Comparison of ENCODE assay signal across 1 cellular context in the genomic region with DNA sequence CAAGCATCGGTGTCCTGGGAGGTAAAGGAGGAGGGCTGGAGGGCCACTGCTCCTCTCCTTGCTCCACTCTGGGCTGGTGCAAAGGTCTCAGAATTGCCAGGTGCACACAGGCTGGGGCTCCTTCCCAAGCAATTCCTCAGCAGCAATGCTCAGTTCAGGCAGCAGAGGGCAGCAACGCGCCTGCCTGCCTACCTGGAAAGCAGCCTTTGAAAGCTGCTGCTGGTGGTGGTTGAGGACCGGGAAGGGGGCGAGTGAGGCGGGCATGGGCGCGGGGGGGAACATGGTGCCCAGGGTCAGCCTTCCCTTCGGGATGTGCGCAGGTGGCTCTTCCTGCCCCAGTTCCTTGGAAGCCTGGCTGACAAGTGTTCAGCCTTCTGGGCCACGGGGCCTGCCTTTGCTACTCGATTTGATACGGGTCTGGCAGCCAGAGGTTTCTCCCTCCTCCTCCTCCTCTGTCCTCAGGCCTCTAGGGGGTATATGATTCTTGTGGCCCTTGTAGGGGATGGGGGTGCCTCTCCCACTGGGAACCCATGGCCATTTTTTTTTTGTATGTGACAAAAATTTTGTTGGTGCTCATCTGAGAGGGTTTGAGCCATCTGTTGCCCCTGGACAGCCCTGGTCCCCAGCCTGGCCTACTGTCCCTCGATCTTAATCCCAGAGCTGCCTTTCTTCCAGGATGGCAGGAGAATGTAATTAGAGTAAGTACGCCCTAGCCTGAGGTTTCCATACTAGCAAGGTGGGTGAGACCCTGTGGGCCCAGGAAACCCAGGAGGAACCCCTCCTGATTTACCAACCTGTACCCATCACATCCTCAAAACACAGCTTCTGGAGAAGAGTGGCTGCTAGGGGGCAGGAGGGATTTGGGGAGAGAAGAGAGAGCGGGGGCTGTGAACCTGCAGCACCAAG.
TF ChIP-seq lines count a peak whose summit lies in the region.

No MANE protein-coding gene starts in this region.

TF ChIP-seq in IMR-90, 13 proteins besides CTCF, POLR2A, EP300 and RAD21:
- TF ChIP-seq FOS (IDR thresholded peaks at IDR 0.05; ENCODE audit: low read depth, low read length) (no peak), RCOR1 (IDR thresholded peaks at IDR 0.05; ENCODE audit: insufficient replicate concordance, low read length) (no peak), MAZ (IDR thresholded peaks at IDR 0.05; ENCODE audit: borderline replicate concordance, low read depth, low read length) (peak; percentile 47; the same call in 1 of the 2 replicates), RFX5 (IDR thresholded peaks at IDR 0.05; ENCODE audit: low read depth, low read length) (no peak), ELK1 (IDR thresholded peaks at IDR 0.05; ENCODE audit: borderline replicate concordance, low read depth, low read length) (no peak), MAFK (IDR thresholded peaks at IDR 0.05; ENCODE audit: low read depth, low read length) (no peak), CEBPB (IDR thresholded peaks at IDR 0.05; ENCODE audit: low read depth, low read length) (no peak), SMC3 (IDR thresholded peaks at IDR 0.05; ENCODE audit: low read depth, low read length) (peak; percentile 93), MXI1 (IDR thresholded peaks at IDR 0.05; ENCODE audit: borderline replicate concordance, low read depth, low read length) (no peak), NFE2L2 (IDR thresholded peaks at IDR 0.05; ENCODE audit: low read depth, low read length) (no peak), BHLHE40 (IDR thresholded peaks at IDR 0.05; ENCODE audit: low read depth, low read length) (no peak), CHD1 (IDR thresholded peaks at IDR 0.05; ENCODE audit: low read depth, low read length) (no peak)
- TF ChIP-seq, protein P1, sequence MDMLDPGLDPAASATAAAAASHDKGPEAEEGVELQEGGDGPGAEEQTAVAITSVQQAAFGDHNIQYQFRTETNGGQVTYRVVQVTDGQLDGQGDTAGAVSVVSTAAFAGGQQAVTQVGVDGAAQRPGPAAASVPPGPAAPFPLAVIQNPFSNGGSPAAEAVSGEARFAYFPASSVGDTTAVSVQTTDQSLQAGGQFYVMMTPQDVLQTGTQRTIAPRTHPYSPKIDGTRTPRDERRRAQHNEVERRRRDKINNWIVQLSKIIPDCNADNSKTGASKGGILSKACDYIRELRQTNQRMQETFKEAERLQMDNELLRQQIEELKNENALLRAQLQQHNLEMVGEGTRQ (IDR thresholded peaks at IDR 0.05; ENCODE audit: low read depth, low read length) = no peak
